In genomic region chr1:2050793-2051682, GRCh38 we compare ENCODE assay signal across 8 cellular contexts. TPM values are rescaled to one million over a fixed set of nuclear protein-coding genes. Genes with fewer than 3 reads are reported as not detected.
DNase-seq lines count a peak whose midpoint lies in the region; ATAC-seq and TF ChIP-seq lines count a peak whose summit lies in the region.

No MANE protein-coding gene starts in this region.

- CTCF ChIA-PET in naive thymus-derived CD4-positive, alpha-beta T cell (lab: Charles Lee), result no interaction called here

- intact Hi-C loops in naive thymus-derived CD4-positive, alpha-beta T cell (cut with micrococcal nuclease), result loop anchor here in 1 of 2 donors (1.0 to 2.0 kb wide), 3 partner anchors 82 to 340 kb away; partner anchors contain the start of genes MORN1, RER1 and TMEM52

- in situ Hi-C loops in ACHN (cut with HindIII; ENCODE audit: low pct_ligation_motif_present, low pct_unique_long_range_greater_than_20kb, low sequenced_read_pairs), result no loop called here

- peak overlapping the region in 2 of 9 donors; percentile 28 to 32 for H3K27ac Mint-ChIP-seq in naive thymus-derived CD4-positive, alpha-beta T cell

- peak overlapping the region; percentile 57 for H3K4me3 ChIP-seq in effector memory CD4-positive, alpha-beta T cell (ENCODE audit: insufficient read depth, low read depth, low read length, poor library complexity, severe bottlenecking)
- H3K4me3 ChIP-seq in naive thymus-derived CD4-positive, alpha-beta T cell (ENCODE audit: low read length), result peak overlapping the region; percentile 33

- TF ChIP-seq EP300 in Ishikawa (IDR thresholded peaks at IDR 0.05; ENCODE audit: borderline replicate concordance), result no peak

- peaks cover 17% of the 10 kb centered on the region for H3K4me1 ChIP-seq in effector memory CD4-positive, alpha-beta T cell (ENCODE audit: control insufficient read depth, insufficient read depth, low read length, poor library complexity, severe bottlenecking)
- peaks cover 0 to 8% of the 10 kb centered on the region in 2 donors for H3K4me1 ChIP-seq in naive thymus-derived CD4-positive, alpha-beta T cell (ENCODE audit: control insufficient read depth in 2 of 2, insufficient read depth in 2 of 2, low read length in 2 of 2)

- peak overlapping the region in 9 of 10 donors; percentile 45 to 89 (median 69) for H3K4me3 Mint-ChIP-seq in naive thymus-derived CD4-positive, alpha-beta T cell

- no peaks in the 10 kb centered on the region for H3K9me3 ChIP-seq in effector memory CD4-positive, alpha-beta T cell (ENCODE audit: control insufficient read depth, low read length)
- no peaks in the 10 kb centered on the region for H3K9me3 ChIP-seq in naive thymus-derived CD4-positive, alpha-beta T cell (ENCODE audit: control insufficient read depth in 2 of 3, low read length in 3 of 3)

- no peak for TF ChIP-seq RAD21 in Ishikawa (IDR thresholded peaks at IDR 0.05; ENCODE audit: low read depth)

- H3K27ac ChIP-seq in effector memory CD4-positive, alpha-beta T cell (ENCODE audit: insufficient read depth, low read length, poor library complexity, severe bottlenecking), result peak overlapping the region; percentile 42
- peak overlapping the region; percentile 57 for H3K27ac ChIP-seq in naive thymus-derived CD4-positive, alpha-beta T cell (ENCODE audit: low read depth, low read length)

- no peaks in the 10 kb centered on the region for H3K9me3 Mint-ChIP-seq in naive thymus-derived CD4-positive, alpha-beta T cell

- H3K4me1 Mint-ChIP-seq in naive thymus-derived CD4-positive, alpha-beta T cell, result peaks cover 4 to 24% (median 11%) of the 10 kb centered on the region in 7 donors

- H3K36me3 Mint-ChIP-seq in naive thymus-derived CD4-positive, alpha-beta T cell, result peaks cover 0 to 7% (median 0%) of the 10 kb centered on the region in 5 donors

- no peaks in the 10 kb centered on the region for H3K27me3 ChIP-seq in effector memory CD4-positive, alpha-beta T cell (replicated peaks; ENCODE audit: control insufficient read depth, insufficient read depth, low read length, poor library complexity, severe bottlenecking)
- no peaks in the 10 kb centered on the region for H3K27me3 ChIP-seq in naive thymus-derived CD4-positive, alpha-beta T cell (ENCODE audit: control insufficient read depth in 2 of 2, insufficient read depth in 2 of 2, low read length in 2 of 2)

- peaks cover 1% of the 10 kb centered on the region for H3K36me3 ChIP-seq in effector memory CD4-positive, alpha-beta T cell (ENCODE audit: control insufficient read depth, insufficient read depth, low read length)
- H3K36me3 ChIP-seq in naive thymus-derived CD4-positive, alpha-beta T cell (ENCODE audit: control insufficient read depth in 2 of 3, insufficient read depth in 3 of 3, low read length in 3 of 3), result peaks cover 0 to 9% (median 3%) of the 10 kb centered on the region in 3 experiments

- ATAC-seq in naive thymus-derived CD4-positive, alpha-beta T cell, result no peak
- ATAC-seq in HG02571 (IDR thresholded peaks at IDR 0.05; ENCODE audit: unreplicated experiment), result no peak
- ATAC-seq in omental fat pad (ENCODE audit: low FRiP score), result no peak

- POLR2A ChIA-PET in naive thymus-derived CD4-positive, alpha-beta T cell (lab: Charles Lee), result interaction anchor here (0.6 kb wide), 1 partner anchor 357 kb away, joined by 4 read pairs; no protein-coding TSS in a partner anchor

- TF ChIP-seq CTCF in omental fat pad (IDR thresholded peaks at IDR 0.05), result no peak

- DNase-seq in ACHN, result peak; percentile 9
- no peak for DNase-seq in effector memory CD4-positive, alpha-beta T cell
- no peak for DNase-seq in naive thymus-derived CD4-positive, alpha-beta T cell
- DNase-seq in NOMO-1 treated with dmso at 0.1 percent for 144 hours (lab: John Stamatoyannopoulos, UW; ENCODE audit: unreplicated experiment), result no peak
- DNase-seq in A172 (ENCODE audit: low spot score), result no peak
- DNase-seq in omental fat pad (ENCODE audit: low spot score), result no peak

- peaks cover 0 to 36% (median 5%) of the 10 kb centered on the region in 5 donors for H3K27me3 Mint-ChIP-seq in naive thymus-derived CD4-positive, alpha-beta T cell

TF ChIP-seq in Ishikawa, 13 proteins besides CTCF, POLR2A, EP300 and RAD21:
- 0 out of 2 replicates have a peak, but pooled peaks have one; percentile 20 for TF ChIP-seq EGR1 (IDR thresholded peaks at IDR 0.05)
- no peak for TF ChIP-seq CEBPB (IDR thresholded peaks at IDR 0.05)
- TF ChIP-seq ZBTB7A (IDR thresholded peaks at IDR 0.05; ENCODE audit: low read depth), result 0 out of 2 replicates have a peak, but pooled peaks have one; percentile 60
- 0 out of 2 replicates have a peak, but pooled peaks have one; percentile 27 for TF ChIP-seq TCF12 (IDR thresholded peaks at IDR 0.05; ENCODE audit: low read depth)
TF ChIP-seq in Ishikawa: peak in this region for 3.

RNA-seq across cellular contexts. Expression of gene PRKCZ, which starts 0.8 kb away (rescaled TPM):
- 10 to 100 TPM in 4 of 5 experiments, 1 to 10 TPM in 1; 3.6 to 29.6 (median 24.5) TPM for total RNA-seq in naive thymus-derived CD4-positive, alpha-beta T cell
- polyA plus RNA-seq in naive thymus-derived CD4-positive, alpha-beta T cell, result 10 to 100 TPM in 1 of 2 donors, 1 to 10 TPM in 1; 7.1 to 12.7 TPM
- 1.6 and 2.1 TPM in 2 replicates for total RNA-seq in A172 (2014; rRNA removed; shearing (Covaris generic))
- 1 to 10 TPM; 2.5 to 8.1 (median 2.6) TPM for total RNA-seq in omental fat pad

RNA-seq across cellular contexts. Expression of gene GABRD, which starts 31.9 kb away (rescaled TPM):
- under 1 TPM in 2 of 5 experiments, not detected in 3; 0.17 to 0.21 TPM for total RNA-seq in naive thymus-derived CD4-positive, alpha-beta T cell
- under 1 TPM in 1 of 2 donors, not detected in 1; 0.31 TPM for polyA plus RNA-seq in naive thymus-derived CD4-positive, alpha-beta T cell
- 0.07 and 0.26 TPM in 2 replicates for total RNA-seq in A172 (2014; rRNA removed; shearing (Covaris generic))
- total RNA-seq in omental fat pad, result not detected

RNA-seq across cellular contexts. Expression of gene CFAP74, which starts 47.5 kb away (rescaled TPM):
- total RNA-seq in naive thymus-derived CD4-positive, alpha-beta T cell, result not detected
- polyA plus RNA-seq in naive thymus-derived CD4-positive, alpha-beta T cell, result not detected
- not detected in 2 replicates for total RNA-seq in A172 (2014; rRNA removed; shearing (Covaris generic))
- total RNA-seq in omental fat pad, result under 1 TPM in 1 of 4 donors, not detected in 3; 0.24 TPM
